In the genomic region with DNA sequence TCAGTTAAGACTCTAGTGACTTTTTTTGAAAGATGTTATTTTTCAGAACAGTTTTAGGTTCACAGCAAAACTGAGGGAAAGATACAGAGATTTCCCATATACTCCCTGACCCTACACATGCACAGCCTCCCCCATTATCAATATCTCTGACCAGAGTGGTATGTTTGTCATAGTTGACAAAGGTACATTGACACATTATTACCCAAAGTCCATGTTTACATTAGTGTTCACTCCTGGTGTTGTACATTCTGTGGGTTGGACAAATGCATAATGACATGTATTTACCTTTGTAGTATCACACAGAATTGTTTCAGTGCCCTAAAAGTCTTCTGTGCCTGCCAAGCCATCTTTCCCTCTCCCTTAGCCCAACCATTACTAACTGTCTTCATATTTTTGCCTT, we compare ENCODE assay signal across 1 cellular context.
TF ChIP-seq lines count a peak whose summit lies in the region.

No MANE protein-coding gene starts in this region.

TF ChIP-seq in HepG2, 621 proteins besides CTCF, POLR2A, EP300 and RAD21 (continued from another document and continues in another):
- TF ChIP-seq, protein P1, sequence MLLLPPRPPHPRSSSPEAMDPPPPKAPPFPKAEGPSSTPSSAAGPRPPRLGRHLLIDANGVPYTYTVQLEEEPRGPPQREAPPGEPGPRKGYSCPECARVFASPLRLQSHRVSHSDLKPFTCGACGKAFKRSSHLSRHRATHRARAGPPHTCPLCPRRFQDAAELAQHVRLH (CRISPR knock-in tag; IDR thresholded peaks at IDR 0.05; ENCODE audit: borderline replicate concordance, low read depth) = no peak
- peak; percentile 19; the same call in 1 of the 2 replicates for TF ChIP-seq CREB1 (IDR thresholded peaks at IDR 0.05)
- peak; percentile 49; the same call in 1 of the 2 replicates for TF ChIP-seq CREB1 (CRISPR knock-in tag; IDR thresholded peaks at IDR 0.05)
- no peak for TF ChIP-seq MED13 (CRISPR knock-in tag; IDR thresholded peaks at IDR 0.05)
- peak; percentile 59; the same call in 1 of the 2 replicates for TF ChIP-seq FOXA1 (IDR thresholded peaks at IDR 0.05)
- TF ChIP-seq FOXA1 (CRISPR knock-in tag; IDR thresholded peaks at IDR 0.05) = peak; percentile 89
- TF ChIP-seq ARID3A (IDR thresholded peaks at IDR 0.05; ENCODE audit: low read depth, low read length) = peak; percentile 73
- peak; percentile 86 for TF ChIP-seq SOX5 (CRISPR knock-in tag; IDR thresholded peaks at IDR 0.05; ENCODE audit: borderline replicate concordance)
- TF ChIP-seq GMEB1 (CRISPR knock-in tag; IDR thresholded peaks at IDR 0.05; ENCODE audit: borderline replicate concordance) = no peak
- no peak for TF ChIP-seq KLF15 (CRISPR knock-in tag; IDR thresholded peaks at IDR 0.05; ENCODE audit: borderline replicate concordance)
- peak; percentile 75 for TF ChIP-seq PAXIP1 (CRISPR knock-in tag; conservative IDR thresholded peaks at IDR 0.05)
- TF ChIP-seq SAFB2 (CRISPR knock-in tag; IDR thresholded peaks at IDR 0.05; ENCODE audit: borderline replicate concordance, low read depth) = no peak
- TF ChIP-seq FOXK1 (CRISPR knock-in tag; IDR thresholded peaks at IDR 0.05; ENCODE audit: borderline replicate concordance, low read depth) = no peak
- TF ChIP-seq PBX3 (CRISPR knock-in tag; IDR thresholded peaks at IDR 0.05; ENCODE audit: borderline replicate concordance) = no peak
- TF ChIP-seq AHDC1 (CRISPR knock-in tag; IDR thresholded peaks at IDR 0.05; ENCODE audit: borderline replicate concordance) = peak; percentile 45; the same call in 1 of the 2 replicates
- TF ChIP-seq, protein P2, sequence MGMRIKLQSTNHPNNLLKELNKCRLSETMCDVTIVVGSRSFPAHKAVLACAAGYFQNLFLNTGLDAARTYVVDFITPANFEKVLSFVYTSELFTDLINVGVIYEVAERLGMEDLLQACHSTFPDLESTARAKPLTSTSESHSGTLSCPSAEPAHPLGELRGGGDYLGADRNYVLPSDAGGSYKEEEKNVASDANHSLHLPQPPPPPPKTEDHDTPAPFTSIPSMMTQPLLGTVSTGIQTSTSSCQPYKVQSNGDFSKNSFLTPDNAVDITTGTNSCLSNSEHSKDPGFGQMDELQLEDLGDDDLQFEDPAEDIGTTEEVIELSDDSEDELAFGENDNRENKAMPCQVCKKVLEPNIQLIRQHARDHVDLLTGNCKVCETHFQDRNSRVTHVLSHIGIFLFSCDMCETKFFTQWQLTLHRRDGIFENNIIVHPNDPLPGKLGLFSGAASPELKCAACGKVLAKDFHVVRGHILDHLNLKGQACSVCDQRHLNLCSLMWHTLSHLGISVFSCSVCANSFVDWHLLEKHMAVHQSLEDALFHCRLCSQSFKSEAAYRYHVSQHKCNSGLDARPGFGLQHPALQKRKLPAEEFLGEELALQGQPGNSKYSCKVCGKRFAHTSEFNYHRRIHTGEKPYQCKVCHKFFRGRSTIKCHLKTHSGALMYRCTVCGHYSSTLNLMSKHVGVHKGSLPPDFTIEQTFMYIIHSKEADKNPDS (CRISPR knock-in tag; IDR thresholded peaks at IDR 0.05) = no peak
- TF ChIP-seq HNRNPL (IDR thresholded peaks at IDR 0.05; ENCODE audit: low read depth, low read length) = no peak
- peak; percentile 44; the same call in 1 of the 2 replicates for TF ChIP-seq ZNF644 (CRISPR knock-in tag; IDR thresholded peaks at IDR 0.05; ENCODE audit: low read depth)
- 0 out of 2 replicates have a peak, but pooled peaks have one; percentile 42 for TF ChIP-seq GATAD2A (CRISPR knock-in tag; IDR thresholded peaks at IDR 0.05)
- TF ChIP-seq NCOA2 (CRISPR knock-in tag; IDR thresholded peaks at IDR 0.05) = peak; percentile 40; the same call in 1 of the 2 replicates
- no peak for TF ChIP-seq FOXP1 (IDR thresholded peaks at IDR 0.05)
- TF ChIP-seq FOXP1 (CRISPR knock-in tag; IDR thresholded peaks at IDR 0.05) = peak; percentile 58
- TF ChIP-seq DBP (CRISPR knock-in tag; IDR thresholded peaks at IDR 0.05; ENCODE audit: not compliant biosample characterization) = no peak
- TF ChIP-seq, protein P3, sequence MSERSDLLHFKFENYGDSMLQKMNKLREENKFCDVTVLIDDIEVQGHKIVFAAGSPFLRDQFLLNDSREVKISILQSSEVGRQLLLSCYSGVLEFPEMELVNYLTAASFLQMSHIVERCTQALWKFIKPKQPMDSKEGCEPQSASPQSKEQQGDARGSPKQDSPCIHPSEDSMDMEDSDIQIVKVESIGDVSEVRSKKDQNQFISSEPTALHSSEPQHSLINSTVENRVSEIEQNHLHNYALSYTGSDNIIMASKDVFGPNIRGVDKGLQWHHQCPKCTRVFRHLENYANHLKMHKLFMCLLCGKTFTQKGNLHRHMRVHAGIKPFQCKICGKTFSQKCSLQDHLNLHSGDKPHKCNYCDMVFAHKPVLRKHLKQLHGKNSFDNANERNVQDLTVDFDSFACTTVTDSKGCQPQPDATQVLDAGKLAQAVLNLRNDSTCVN (CRISPR knock-in tag; IDR thresholded peaks at IDR 0.05; ENCODE audit: borderline replicate concordance) = no peak
- TF ChIP-seq NBN (conservative IDR thresholded peaks at IDR 0.05) = no peak
- no peak for TF ChIP-seq NFIB (CRISPR knock-in tag; IDR thresholded peaks at IDR 0.05; ENCODE audit: borderline replicate concordance)
- TF ChIP-seq ZKSCAN5 (CRISPR knock-in tag; IDR thresholded peaks at IDR 0.05) = no peak
- TF ChIP-seq PCBP2 (optimal IDR thresholded peaks at IDR 0.05; ENCODE audit: low read depth, low read length, poor library complexity, severe bottlenecking) = no peak
- TF ChIP-seq ZMYM3 (CRISPR knock-in tag; IDR thresholded peaks at IDR 0.05) = no peak
- no peak for TF ChIP-seq MLLT10 (CRISPR knock-in tag; IDR thresholded peaks at IDR 0.05)
- TF ChIP-seq RELA (CRISPR knock-in tag; IDR thresholded peaks at IDR 0.05) = no peak
- TF ChIP-seq, protein P4, sequence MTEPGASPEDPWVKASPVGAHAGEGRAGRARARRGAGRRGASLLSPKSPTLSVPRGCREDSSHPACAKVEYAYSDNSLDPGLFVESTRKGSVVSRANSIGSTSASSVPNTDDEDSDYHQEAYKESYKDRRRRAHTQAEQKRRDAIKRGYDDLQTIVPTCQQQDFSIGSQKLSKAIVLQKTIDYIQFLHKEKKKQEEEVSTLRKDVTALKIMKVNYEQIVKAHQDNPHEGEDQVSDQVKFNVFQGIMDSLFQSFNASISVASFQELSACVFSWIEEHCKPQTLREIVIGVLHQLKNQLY (CRISPR knock-in tag; IDR thresholded peaks at IDR 0.05) = peak; percentile 19; the same call in 1 of the 2 replicates
- TF ChIP-seq ZNF615 (CRISPR knock-in tag; IDR thresholded peaks at IDR 0.05; ENCODE audit: borderline replicate concordance) = no peak
- TF ChIP-seq ATF1 (CRISPR knock-in tag; IDR thresholded peaks at IDR 0.05) = no peak
- 0 out of 2 replicates have a peak, but pooled peaks have one; percentile 26 for TF ChIP-seq THRA (CRISPR knock-in tag; IDR thresholded peaks at IDR 0.05; ENCODE audit: borderline replicate concordance)
- no peak for TF ChIP-seq ZBTB38 (CRISPR knock-in tag; IDR thresholded peaks at IDR 0.05)
